1 cellular context compared by ENCODE assay signal in genomic region chr11:95089620-95090542, GRCh38.
TF ChIP-seq lines count a peak whose summit lies in the region.

ENDOD1 (plus strand) TSS chr11:95089846; CDS start chr11:95089928, 82 bp downstream.

TF ChIP-seq in HepG2, 621 proteins besides CTCF, POLR2A, EP300 and RAD21 (continued from another document and continues in another):
- TF ChIP-seq GPBP1L1 (CRISPR knock-in tag; IDR thresholded peaks at IDR 0.05) (no peak), MYNN (CRISPR knock-in tag; IDR thresholded peaks at IDR 0.05; ENCODE audit: low read depth) (no peak), GLI4 (CRISPR knock-in tag; IDR thresholded peaks at IDR 0.05; ENCODE audit: borderline replicate concordance) (no peak), AGO1 (IDR thresholded peaks at IDR 0.05; ENCODE audit: low read depth, low read length, poor library complexity, severe bottlenecking) (no peak), ZNF414 (CRISPR knock-in tag; IDR thresholded peaks at IDR 0.05) (no peak), KLF16 (CRISPR knock-in tag; IDR thresholded peaks at IDR 0.05) (0 out of 4 replicates have a peak, but pooled peaks of 1 of the 2 experiments have one; percentile 37), ZBTB21 (CRISPR knock-in tag; IDR thresholded peaks at IDR 0.05) (no peak), ZNF275 (CRISPR knock-in tag; IDR thresholded peaks at IDR 0.05; ENCODE audit: borderline replicate concordance) (no peak), RARA (CRISPR knock-in tag; IDR thresholded peaks at IDR 0.05) (no peak), MTA3 (CRISPR knock-in tag; IDR thresholded peaks at IDR 0.05) (no peak), ELF4 (CRISPR knock-in tag; IDR thresholded peaks at IDR 0.05; ENCODE audit: borderline replicate concordance) (no peak), HMGXB4 (CRISPR knock-in tag; IDR thresholded peaks at IDR 0.05; ENCODE audit: borderline replicate concordance in 1 of 2, low read depth in 1 of 2) (peak in 1 of 2 experiments; percentile 61; a peak in 1 of 4 replicates), GPN1 (CRISPR knock-in tag; IDR thresholded peaks at IDR 0.05; ENCODE audit: borderline replicate concordance) (no peak), AHDC1 (CRISPR knock-in tag; IDR thresholded peaks at IDR 0.05; ENCODE audit: borderline replicate concordance) (no peak), RBAK (CRISPR knock-in tag; IDR thresholded peaks at IDR 0.05) (no peak), REST (IDR thresholded peaks at IDR 0.05; ENCODE audit: borderline replicate concordance in 1 of 2, low read depth in 1 of 2, low read length in 2 of 2) (no peak), ZNF770 (CRISPR knock-in tag; IDR thresholded peaks at IDR 0.05) (peak; percentile 57; the same call in 1 of the 2 replicates), NONO (IDR thresholded peaks at IDR 0.05) (no peak), NONO (CRISPR knock-in tag; conservative IDR thresholded peaks at IDR 0.05) (0 out of 2 replicates have a peak, but pooled peaks have one; percentile 13), MLLT10 (CRISPR knock-in tag; IDR thresholded peaks at IDR 0.05) (no peak), GFI1 (CRISPR knock-in tag; IDR thresholded peaks at IDR 0.05; ENCODE audit: borderline replicate concordance) (no peak), MIER3 (CRISPR knock-in tag; IDR thresholded peaks at IDR 0.05; ENCODE audit: borderline replicate concordance) (no peak), KMT2A (CRISPR knock-in tag; IDR thresholded peaks at IDR 0.05) (no peak), ZNF780A (CRISPR knock-in tag; IDR thresholded peaks at IDR 0.05) (no peak), SALL1 (CRISPR knock-in tag; IDR thresholded peaks at IDR 0.05) (peak; percentile 27; the same call in 1 of the 2 replicates), MAF1 (CRISPR knock-in tag; IDR thresholded peaks at IDR 0.05; ENCODE audit: borderline replicate concordance) (no peak), PHF5A (CRISPR knock-in tag; IDR thresholded peaks at IDR 0.05; ENCODE audit: low read depth, unreplicated experiment) (no peak), ZNF652 (CRISPR knock-in tag; IDR thresholded peaks at IDR 0.05; ENCODE audit: borderline replicate concordance, low read depth) (no peak), HNRNPH1 (optimal IDR thresholded peaks at IDR 0.05; ENCODE audit: low read depth, low read length) (no peak), ETV5 (CRISPR knock-in tag; IDR thresholded peaks at IDR 0.05; ENCODE audit: borderline replicate concordance) (no peak), CHD4 (IDR thresholded peaks at IDR 0.05; ENCODE audit: borderline replicate concordance, low read length) (no peak), FOXA1 (IDR thresholded peaks at IDR 0.05) (no peak), FOXA1 (CRISPR knock-in tag; IDR thresholded peaks at IDR 0.05) (no peak), HIC2 (CRISPR knock-in tag; IDR thresholded peaks at IDR 0.05; ENCODE audit: low read depth) (no peak), ZNF329 (CRISPR knock-in tag; IDR thresholded peaks at IDR 0.05; ENCODE audit: low read depth) (0 out of 2 replicates have a peak, but pooled peaks have one; percentile 53), BCL6 (CRISPR knock-in tag; IDR thresholded peaks at IDR 0.05) (no peak), FOXP4 (CRISPR knock-in tag; IDR thresholded peaks at IDR 0.05) (no peak)
